1 cellular context compared by ENCODE assay signal in the genomic region with DNA sequence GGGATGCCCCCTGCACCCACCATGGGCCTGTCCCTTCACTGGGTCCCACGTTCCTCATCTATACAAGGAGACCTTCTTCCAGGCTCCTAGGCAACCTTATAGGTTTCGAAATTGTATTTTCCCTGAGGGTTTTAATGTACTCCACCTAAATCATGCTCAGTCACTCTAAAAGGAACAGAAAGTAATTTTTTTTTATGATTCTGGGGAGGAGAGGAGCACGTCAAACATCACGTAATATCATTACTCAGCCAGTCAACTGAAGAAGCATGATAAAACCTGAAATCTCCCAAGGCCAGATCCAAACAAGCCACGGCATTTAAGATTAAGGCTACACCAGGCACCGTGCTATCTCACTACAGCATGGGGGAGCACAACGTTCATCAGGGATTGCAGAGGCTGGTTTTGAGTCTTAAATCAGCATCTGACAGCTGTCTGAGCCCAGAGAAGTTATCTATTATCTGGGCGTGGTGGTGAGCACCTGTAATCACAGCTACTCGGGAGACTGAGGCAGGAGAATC.
TF ChIP-seq lines count a peak whose summit lies in the region.

No MANE protein-coding gene starts in this region.

TF ChIP-seq in K562, 482 proteins besides CTCF, POLR2A, EP300 and RAD21 (continued from another document and continues in another):
- TF ChIP-seq, protein P1, sequence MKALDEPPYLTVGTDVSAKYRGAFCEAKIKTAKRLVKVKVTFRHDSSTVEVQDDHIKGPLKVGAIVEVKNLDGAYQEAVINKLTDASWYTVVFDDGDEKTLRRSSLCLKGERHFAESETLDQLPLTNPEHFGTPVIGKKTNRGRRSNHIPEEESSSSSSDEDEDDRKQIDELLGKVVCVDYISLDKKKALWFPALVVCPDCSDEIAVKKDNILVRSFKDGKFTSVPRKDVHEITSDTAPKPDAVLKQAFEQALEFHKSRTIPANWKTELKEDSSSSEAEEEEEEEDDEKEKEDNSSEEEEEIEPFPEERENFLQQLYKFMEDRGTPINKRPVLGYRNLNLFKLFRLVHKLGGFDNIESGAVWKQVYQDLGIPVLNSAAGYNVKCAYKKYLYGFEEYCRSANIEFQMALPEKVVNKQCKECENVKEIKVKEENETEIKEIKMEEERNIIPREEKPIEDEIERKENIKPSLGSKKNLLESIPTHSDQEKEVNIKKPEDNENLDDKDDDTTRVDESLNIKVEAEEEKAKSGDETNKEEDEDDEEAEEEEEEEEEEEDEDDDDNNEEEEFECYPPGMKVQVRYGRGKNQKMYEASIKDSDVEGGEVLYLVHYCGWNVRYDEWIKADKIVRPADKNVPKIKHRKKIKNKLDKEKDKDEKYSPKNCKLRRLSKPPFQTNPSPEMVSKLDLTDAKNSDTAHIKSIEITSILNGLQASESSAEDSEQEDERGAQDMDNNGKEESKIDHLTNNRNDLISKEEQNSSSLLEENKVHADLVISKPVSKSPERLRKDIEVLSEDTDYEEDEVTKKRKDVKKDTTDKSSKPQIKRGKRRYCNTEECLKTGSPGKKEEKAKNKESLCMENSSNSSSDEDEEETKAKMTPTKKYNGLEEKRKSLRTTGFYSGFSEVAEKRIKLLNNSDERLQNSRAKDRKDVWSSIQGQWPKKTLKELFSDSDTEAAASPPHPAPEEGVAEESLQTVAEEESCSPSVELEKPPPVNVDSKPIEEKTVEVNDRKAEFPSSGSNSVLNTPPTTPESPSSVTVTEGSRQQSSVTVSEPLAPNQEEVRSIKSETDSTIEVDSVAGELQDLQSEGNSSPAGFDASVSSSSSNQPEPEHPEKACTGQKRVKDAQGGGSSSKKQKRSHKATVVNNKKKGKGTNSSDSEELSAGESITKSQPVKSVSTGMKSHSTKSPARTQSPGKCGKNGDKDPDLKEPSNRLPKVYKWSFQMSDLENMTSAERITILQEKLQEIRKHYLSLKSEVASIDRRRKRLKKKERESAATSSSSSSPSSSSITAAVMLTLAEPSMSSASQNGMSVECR (CRISPR knock-in tag; IDR thresholded peaks at IDR 0.05): no peak
- no peak for TF ChIP-seq RBM22 (IDR thresholded peaks at IDR 0.05; ENCODE audit: low read depth, low read length, poor library complexity, severe bottlenecking)
- TF ChIP-seq HDAC8 (tag; IDR thresholded peaks at IDR 0.05): no peak
- no peak for TF ChIP-seq ZNF764 (CRISPR knock-in tag; IDR thresholded peaks at IDR 0.05; ENCODE audit: low read depth)
- no peak for TF ChIP-seq ZKSCAN3 (CRISPR knock-in tag; IDR thresholded peaks at IDR 0.05)
- TF ChIP-seq ZNF134 (CRISPR knock-in tag; conservative IDR thresholded peaks at IDR 0.05): peak; percentile 47; the same call in 1 of the 2 replicates
- TF ChIP-seq ZNF133 (CRISPR knock-in tag; IDR thresholded peaks at IDR 0.05): no peak
- peak; percentile 96 for TF ChIP-seq TCF3 (CRISPR knock-in tag; IDR thresholded peaks at IDR 0.05)
- TF ChIP-seq PTBP1 (IDR thresholded peaks at IDR 0.05; ENCODE audit: low read depth, low read length): no peak
- TF ChIP-seq, protein P2, sequence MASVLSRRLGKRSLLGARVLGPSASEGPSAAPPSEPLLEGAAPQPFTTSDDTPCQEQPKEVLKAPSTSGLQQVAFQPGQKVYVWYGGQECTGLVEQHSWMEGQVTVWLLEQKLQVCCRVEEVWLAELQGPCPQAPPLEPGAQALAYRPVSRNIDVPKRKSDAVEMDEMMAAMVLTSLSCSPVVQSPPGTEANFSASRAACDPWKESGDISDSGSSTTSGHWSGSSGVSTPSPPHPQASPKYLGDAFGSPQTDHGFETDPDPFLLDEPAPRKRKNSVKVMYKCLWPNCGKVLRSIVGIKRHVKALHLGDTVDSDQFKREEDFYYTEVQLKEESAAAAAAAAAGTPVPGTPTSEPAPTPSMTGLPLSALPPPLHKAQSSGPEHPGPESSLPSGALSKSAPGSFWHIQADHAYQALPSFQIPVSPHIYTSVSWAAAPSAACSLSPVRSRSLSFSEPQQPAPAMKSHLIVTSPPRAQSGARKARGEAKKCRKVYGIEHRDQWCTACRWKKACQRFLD (CRISPR knock-in tag; IDR thresholded peaks at IDR 0.05): peak; percentile 78; the same call in 1 of the 2 replicates
- no peak for TF ChIP-seq HSF4 (CRISPR knock-in tag; IDR thresholded peaks at IDR 0.05; ENCODE audit: borderline replicate concordance)
- TF ChIP-seq, protein P3, sequence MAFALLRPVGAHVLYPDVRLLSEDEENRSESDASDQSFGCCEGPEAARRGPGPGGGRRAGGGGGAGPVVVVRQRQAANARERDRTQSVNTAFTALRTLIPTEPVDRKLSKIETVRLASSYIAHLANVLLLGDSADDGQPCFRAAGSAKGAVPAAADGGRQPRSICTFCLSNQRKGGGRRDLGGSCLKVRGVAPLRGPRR (CRISPR knock-in tag; IDR thresholded peaks at IDR 0.05): no peak
- TF ChIP-seq NFYB (IDR thresholded peaks at IDR 0.05; ENCODE audit: extremely low read depth, insufficient read length): no peak
- no peak for TF ChIP-seq PTRF (tag; IDR thresholded peaks at IDR 0.05)
- peak; percentile 95 for TF ChIP-seq GATA2 (CRISPR knock-in tag; IDR thresholded peaks at IDR 0.05)
- TF ChIP-seq DACH1 (IDR thresholded peaks at IDR 0.05; ENCODE audit: partially characterized antibody): no peak
- TF ChIP-seq HDAC1 (IDR thresholded peaks at IDR 0.05): peak in 1 of 2 experiments; percentile 89; a peak in 2 of 4 replicates
- TF ChIP-seq SMAD4 (CRISPR knock-in tag; conservative IDR thresholded peaks at IDR 0.05): peak; percentile 86
- TF ChIP-seq ETV6 (IDR thresholded peaks at IDR 0.05; ENCODE audit: borderline replicate concordance in 1 of 2, low read depth in 2 of 2, low read length in 1 of 2): no peak
- TF ChIP-seq ETV6 (CRISPR knock-in tag; IDR thresholded peaks at IDR 0.05; ENCODE audit: borderline replicate concordance): no peak
- TF ChIP-seq, protein P4, sequence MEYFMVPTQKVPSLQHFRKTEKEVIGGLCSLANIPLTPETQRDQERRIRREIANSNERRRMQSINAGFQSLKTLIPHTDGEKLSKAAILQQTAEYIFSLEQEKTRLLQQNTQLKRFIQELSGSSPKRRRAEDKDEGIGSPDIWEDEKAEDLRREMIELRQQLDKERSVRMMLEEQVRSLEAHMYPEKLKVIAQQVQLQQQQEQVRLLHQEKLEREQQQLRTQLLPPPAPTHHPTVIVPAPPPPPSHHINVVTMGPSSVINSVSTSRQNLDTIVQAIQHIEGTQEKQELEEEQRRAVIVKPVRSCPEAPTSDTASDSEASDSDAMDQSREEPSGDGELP (CRISPR knock-in tag; IDR thresholded peaks at IDR 0.05; ENCODE audit: borderline replicate concordance): peak; percentile 34; the same call in 1 of the 2 replicates
- TF ChIP-seq NR4A1 (CRISPR knock-in tag; IDR thresholded peaks at IDR 0.05): no peak
- TF ChIP-seq NR4A1 (tag; IDR thresholded peaks at IDR 0.05): peak; percentile 87
- no peak for TF ChIP-seq FIP1L1 (IDR thresholded peaks at IDR 0.05; ENCODE audit: low read depth, low read length, poor library complexity, severe bottlenecking)
- TF ChIP-seq, protein P5, sequence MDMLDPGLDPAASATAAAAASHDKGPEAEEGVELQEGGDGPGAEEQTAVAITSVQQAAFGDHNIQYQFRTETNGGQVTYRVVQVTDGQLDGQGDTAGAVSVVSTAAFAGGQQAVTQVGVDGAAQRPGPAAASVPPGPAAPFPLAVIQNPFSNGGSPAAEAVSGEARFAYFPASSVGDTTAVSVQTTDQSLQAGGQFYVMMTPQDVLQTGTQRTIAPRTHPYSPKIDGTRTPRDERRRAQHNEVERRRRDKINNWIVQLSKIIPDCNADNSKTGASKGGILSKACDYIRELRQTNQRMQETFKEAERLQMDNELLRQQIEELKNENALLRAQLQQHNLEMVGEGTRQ (CRISPR knock-in tag; IDR thresholded peaks at IDR 0.05): no peak
- no peak for TF ChIP-seq ZNF77 (CRISPR knock-in tag; IDR thresholded peaks at IDR 0.05)
- TF ChIP-seq NCOA6 (IDR thresholded peaks at IDR 0.05): no peak
- TF ChIP-seq ZNF384 (IDR thresholded peaks at IDR 0.05; ENCODE audit: low read depth, low read length): peak; percentile 83
- TF ChIP-seq ATF4 (CRISPR knock-in tag; IDR thresholded peaks at IDR 0.05): no peak
- TF ChIP-seq SMAD3 (CRISPR knock-in tag; conservative IDR thresholded peaks at IDR 0.05): peak; percentile 70
- TF ChIP-seq ZBTB49 (CRISPR knock-in tag; IDR thresholded peaks at IDR 0.05; ENCODE audit: borderline replicate concordance): no peak
- TF ChIP-seq IRF9 (tag; IDR thresholded peaks at IDR 0.05): peak; percentile 34; the same call in 1 of the 2 replicates
- TF ChIP-seq HEY1 (CRISPR knock-in tag; IDR thresholded peaks at IDR 0.05; ENCODE audit: borderline replicate concordance): no peak
- TF ChIP-seq PKNOX1 (IDR thresholded peaks at IDR 0.05): peak; percentile 93
- TF ChIP-seq CSDE1 (IDR thresholded peaks at IDR 0.05): no peak
- TF ChIP-seq MNT (conservative IDR thresholded peaks at IDR 0.05): peak in 1 of 2 experiments; percentile 50; a peak in 1 of 4 replicates
- TF ChIP-seq POLR3G (IDR thresholded peaks at IDR 0.05; ENCODE audit: extremely low read depth, insufficient read length, insufficient replicate concordance): no peak
- TF ChIP-seq ZNF785 (CRISPR knock-in tag; IDR thresholded peaks at IDR 0.05): no peak
- no peak for TF ChIP-seq FOXP4 (CRISPR knock-in tag; IDR thresholded peaks at IDR 0.05; ENCODE audit: borderline replicate concordance)
- TF ChIP-seq, protein P6, sequence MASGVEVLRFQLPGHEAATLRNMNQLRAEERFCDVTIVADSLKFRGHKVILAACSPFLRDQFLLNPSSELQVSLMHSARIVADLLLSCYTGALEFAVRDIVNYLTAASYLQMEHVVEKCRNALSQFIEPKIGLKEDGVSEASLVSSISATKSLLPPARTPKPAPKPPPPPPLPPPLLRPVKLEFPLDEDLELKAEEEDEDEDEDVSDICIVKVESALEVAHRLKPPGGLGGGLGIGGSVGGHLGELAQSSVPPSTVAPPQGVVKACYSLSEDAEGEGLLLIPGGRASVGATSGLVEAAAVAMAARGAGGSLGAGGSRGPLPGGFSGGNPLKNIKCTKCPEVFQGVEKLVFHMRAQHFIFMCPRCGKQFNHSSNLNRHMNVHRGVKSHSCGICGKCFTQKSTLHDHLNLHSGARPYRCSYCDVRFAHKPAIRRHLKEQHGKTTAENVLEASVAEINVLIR (CRISPR knock-in tag; IDR thresholded peaks at IDR 0.05): 0 out of 2 replicates have a peak, but pooled peaks have one; percentile 23
